Comparison of ENCODE assay signal across 1 cellular context in genomic region chr11:128619540-128620305, GRCh38.
TF ChIP-seq lines count a peak whose summit lies in the region.

No MANE protein-coding gene starts in this region.

TF ChIP-seq in GM12878, 131 proteins besides CTCF, POLR2A, EP300 and RAD21 (continued from another document):
- TF ChIP-seq ZNF687 (IDR thresholded peaks at IDR 0.05) (peak; percentile 29; the same call in 1 of the 2 replicates), ATF3 (IDR thresholded peaks at IDR 0.05; ENCODE audit: borderline replicate concordance, extremely low read depth, low read depth, low read length) (no peak), BCLAF1 (IDR thresholded peaks at IDR 0.05) (no peak), RELA (IDR thresholded peaks at IDR 0.05; ENCODE audit: borderline replicate concordance, partially characterized antibody) (no peak), CBFB (IDR thresholded peaks at IDR 0.05; ENCODE audit: low read depth) (no peak), ZSCAN29 (IDR thresholded peaks at IDR 0.05) (no peak)
